ENCODE assay signal across 13 cellular contexts in genomic region chr15:100931143-100931890, GRCh38. TPM values are rescaled to one million over a fixed set of nuclear protein-coding genes. Genes with fewer than 3 reads are reported as not detected.
A peak's percentile ranks its signal among the peaks of the same experiment; 100 is the strongest.
DNase-seq lines count a peak whose midpoint lies in the region; ATAC-seq and TF ChIP-seq lines count a peak whose summit lies in the region.
"Had no signal": no experiment of that assay in that cellular context is flagged by ENCODE, and none has a peak within 500 bp of the region (broad histone marks: within the 10 kb centered on the region; RNA-seq: fewer than 3 reads in every experiment).

No MANE protein-coding gene starts in this region.

- peaks cover 36 to 86% (median 76%) of the 10 kb centered on the region in 10 experiments for H3K4me1 ChIP-seq in BLaER1 treated with 17β-estradiol and CSF1 and Interleukin-3, amounts not matched to agents 10 nM and 100 nM
- peaks cover 99% of the 10 kb centered on the region for H3K4me1 ChIP-seq in Karpas-422 (ENCODE audit: low read length)
- H3K4me1 ChIP-seq in CD4-positive, alpha-beta memory T cell (ENCODE audit: insufficient read depth, low read length): no peaks in the 10 kb centered on the region
- H3K4me1 ChIP-seq: stomach had no signal

- H3K4me1 Mint-ChIP-seq in CD4-positive, alpha-beta memory T cell: no peaks in the 10 kb centered on the region

- no peak overlapping the region for H2AFZ ChIP-seq in Karpas-422 (ENCODE audit: low read length)

- H3K4me3 Mint-ChIP-seq in CD4-positive, alpha-beta memory T cell: no peak overlapping the region
- H3K4me3 Mint-ChIP-seq: activated T-cell treated with anti-CD3 and anti-CD28 coated beads, Interleukin-2, amount 50 U/mL, for 24 hours had no signal

- intact Hi-C loops in CD4-positive, alpha-beta memory T cell (cut with micrococcal nuclease): no loop called here
- intact Hi-C loops in cardiac septum (cut with DNase I): no loop called here

- H3K4me2 ChIP-seq in BLaER1 treated with 17β-estradiol and CSF1 and Interleukin-3, amounts not matched to agents 10 nM and 100 nM: peak overlapping the region in 9 of 11 experiments; percentile 49 to 95 (median 87); a peak in 14 of 22 replicates
- H3K4me2 ChIP-seq in Karpas-422 (ENCODE audit: low read depth, low read length, poor library complexity, severe bottlenecking): peak overlapping the region; percentile 66

- H3K36me3 Mint-ChIP-seq in CD4-positive, alpha-beta memory T cell: no peaks in the 10 kb centered on the region

- no peaks in the 10 kb centered on the region; a peak in 1 of 22 replicates for H4K20me1 ChIP-seq in BLaER1 treated with 17β-estradiol and CSF1 and Interleukin-3, amounts not matched to agents 10 nM and 100 nM
- H4K20me1 ChIP-seq in Karpas-422 (ENCODE audit: insufficient read depth, low read depth, low read length): no peaks in the 10 kb centered on the region

- H3K36me3 ChIP-seq in BLaER1 treated with 17β-estradiol and CSF1 and Interleukin-3, amounts not matched to agents 10 nM and 100 nM: no peaks in the 10 kb centered on the region
- H3K36me3 ChIP-seq in Karpas-422 (ENCODE audit: insufficient read depth, low read length): peaks cover 57% of the 10 kb centered on the region
- H3K36me3 ChIP-seq in CD4-positive, alpha-beta memory T cell (ENCODE audit: insufficient read depth, low read length): no peaks in the 10 kb centered on the region

- no peak overlapping the region for H3K27ac Mint-ChIP-seq in CD4-positive, alpha-beta memory T cell
- H3K27ac Mint-ChIP-seq: activated T-cell treated with anti-CD3 and anti-CD28 coated beads, Interleukin-2, amount 50 U/mL, for 24 hours had no signal

- H3K9ac ChIP-seq in BLaER1 treated with 17β-estradiol and CSF1 and Interleukin-3, amounts not matched to agents 10 nM and 100 nM: no peak overlapping the region
- peak overlapping the region; percentile 76 for H3K9ac ChIP-seq in Karpas-422 (ENCODE audit: low read length)

- peaks cover 58% of the 10 kb centered on the region for H3K79me2 ChIP-seq in Karpas-422 (ENCODE audit: low read length)

- POLR2A ChIA-PET in CD4-positive, alpha-beta memory T cell (lab: Charles Lee; ENCODE audit: partially characterized antibody): no interaction called here

- no peaks in the 10 kb centered on the region for H3K9me2 ChIP-seq in Karpas-422 (replicated peaks; ENCODE audit: insufficient read depth, low read length)

- ATAC-seq in HG02759 (IDR thresholded peaks at IDR 0.05; ENCODE audit: unreplicated experiment): peak; percentile 58

- H3K27me3 ChIP-seq in BLaER1 treated with 17β-estradiol and CSF1 and Interleukin-3, amounts not matched to agents 10 nM and 100 nM: no peaks in the 10 kb centered on the region
- H3K27me3 ChIP-seq in Karpas-422 (ENCODE audit: low read length): no peaks in the 10 kb centered on the region
- no peaks in the 10 kb centered on the region for H3K27me3 ChIP-seq in CD4-positive, alpha-beta memory T cell (ENCODE audit: insufficient read depth, low read length)
- H3K27me3 ChIP-seq: stomach had no signal

- H3K9me3 ChIP-seq in BLaER1 treated with 17β-estradiol and CSF1 and Interleukin-3, amounts not matched to agents 10 nM and 100 nM (replicated peaks in 1 of 11): peaks cover 0 to 4% (median 0%) of the 10 kb centered on the region in 11 experiments; a peak in 1 of 22 replicates
- H3K9me3 ChIP-seq in Karpas-422 (ENCODE audit: low read length): no peaks in the 10 kb centered on the region
- H3K9me3 ChIP-seq in CD4-positive, alpha-beta memory T cell (ENCODE audit: control insufficient read depth in 1 of 2, low read length in 2 of 2): no peaks in the 10 kb centered on the region
- H3K9me3 ChIP-seq: stomach had no signal

- H3K27ac ChIP-seq in BLaER1 treated with 17β-estradiol and CSF1 and Interleukin-3, amounts not matched to agents 10 nM and 100 nM: no peak overlapping the region
- H3K27ac ChIP-seq in Karpas-422 (ENCODE audit: low read length): peak overlapping the region; percentile 98
- no peak overlapping the region for H3K27ac ChIP-seq in CD4-positive, alpha-beta memory T cell (ENCODE audit: low read depth, low read length)
- H3K27ac ChIP-seq: stomach had no signal

- DNase-seq in Karpas-422 (peak; percentile 94), ACHN (no peak), glomerular visceral epithelial cell (ENCODE audit: extremely low spot score) (no peak), cardiac septum (ENCODE audit: low spot score) (no peak)
- no peak for DNase-seq in CD4-positive, alpha-beta memory T cell
- DNase-seq: activated T-cell treated with anti-CD3 and anti-CD28 coated beads, Interleukin-2, amount 50 U/mL, for 24 hours; DMS153; hypothalamus; SIG-M5; stomach had no signal

- H3K4me3 ChIP-seq in BLaER1 treated with 17β-estradiol and CSF1 and Interleukin-3, amounts not matched to agents 10 nM and 100 nM: no peak overlapping the region
- H3K4me3 ChIP-seq in Karpas-422 (ENCODE audit: low read length): peak overlapping the region; percentile 46
- no peak overlapping the region for H3K4me3 ChIP-seq in CD4-positive, alpha-beta memory T cell (ENCODE audit: low read length in 2 of 2)
- H3K4me3 ChIP-seq: stomach had no signal

- H3K27me3 Mint-ChIP-seq in CD4-positive, alpha-beta memory T cell: peaks cover 4 to 11% of the 10 kb centered on the region in 2 donors

- CTCF ChIA-PET in CD4-positive, alpha-beta memory T cell (lab: Charles Lee; ENCODE audit: partially characterized antibody): no interaction called here

- TF ChIP-seq POLR2A in GM18951 (IDR thresholded peaks at IDR 0.05; ENCODE audit: extremely low read depth, insufficient read depth, insufficient read length): peak; percentile 52

- in situ Hi-C loops in GM18951 (cut with MboI; ENCODE audit: low sequenced_read_pairs, unreplicated experiment) (no loop called here), ACHN (cut with HindIII; ENCODE audit: low pct_ligation_motif_present, low pct_unique_long_range_greater_than_20kb, low sequenced_read_pairs) (no loop called here)

- no peaks in the 10 kb centered on the region for H3K9me3 Mint-ChIP-seq in CD4-positive, alpha-beta memory T cell
- H3K9me3 Mint-ChIP-seq: activated T-cell treated with anti-CD3 and anti-CD28 coated beads, Interleukin-2, amount 50 U/mL, for 24 hours had no signal

RNA-seq across cellular contexts. Expression of gene LRRK1, which starts 12.2 kb away (rescaled TPM):
- 46.6 and 87.3 TPM in 2 replicates for total RNA-seq in Karpas-422 (2014; rRNA removed; shearing (Covaris generic); ENCODE audit: low replicate concordance)
- total RNA-seq in CD4-positive, alpha-beta memory T cell: under 1 TPM; 0.53 to 0.58 TPM
- under 1 TPM in 1 of 2 donors, not detected in 1; 0.50 TPM for polyA plus RNA-seq in CD4-positive, alpha-beta memory T cell
- 3.5 TPM for total RNA-seq in cardiac septum

RNA-seq across cellular contexts. Expression of gene ALDH1A3, which starts 51.7 kb away (rescaled TPM):
- total RNA-seq in Karpas-422 (2014; rRNA removed; shearing (Covaris generic); ENCODE audit: low replicate concordance): not detected in 2 replicates
- not detected for total RNA-seq in CD4-positive, alpha-beta memory T cell
- not detected for polyA plus RNA-seq in CD4-positive, alpha-beta memory T cell
- 7.8 TPM for total RNA-seq in cardiac septum

Comparison
In these comparisons a context has a peak if more than half of its experiments do, and no peak if none do; other contexts are left out.
1. RNA of gene LRRK1, which starts 12.2 kb away (total RNA-seq): 46.6 to 87.3 TPM in Karpas-422; 3.5 TPM in cardiac septum (single experiment) and 0.53 to 0.58 TPM in CD4-positive, alpha-beta memory T cell; every median in the first group is over 10 times any median in the second.